In genomic region chr2:33104726-33105125, GRCh38 we compare ENCODE assay signal across 2 cellular contexts.
TF ChIP-seq lines count a peak whose summit lies in the region.

No MANE protein-coding gene starts in this region.

TF ChIP-seq in IMR-90, 13 proteins besides CTCF, POLR2A, EP300 and RAD21:
- peak; percentile 29; the same call in 1 of the 2 replicates for TF ChIP-seq MAFK (IDR thresholded peaks at IDR 0.05; ENCODE audit: low read depth, low read length)
- TF ChIP-seq MAZ (IDR thresholded peaks at IDR 0.05; ENCODE audit: borderline replicate concordance, low read depth, low read length) = no peak
- TF ChIP-seq RCOR1 (IDR thresholded peaks at IDR 0.05; ENCODE audit: insufficient replicate concordance, low read length) = no peak
- peak; percentile 74; the same call in 1 of the 2 replicates for TF ChIP-seq NFE2L2 (IDR thresholded peaks at IDR 0.05; ENCODE audit: low read depth, low read length)
- TF ChIP-seq CHD1 (IDR thresholded peaks at IDR 0.05; ENCODE audit: low read depth, low read length) = no peak
- TF ChIP-seq BHLHE40 (IDR thresholded peaks at IDR 0.05; ENCODE audit: low read depth, low read length) = no peak
- TF ChIP-seq FOS (IDR thresholded peaks at IDR 0.05; ENCODE audit: low read depth, low read length) = peak; percentile 20; the same call in 1 of the 2 replicates
- TF ChIP-seq SMC3 (IDR thresholded peaks at IDR 0.05; ENCODE audit: low read depth, low read length) = no peak
- no peak for TF ChIP-seq RFX5 (IDR thresholded peaks at IDR 0.05; ENCODE audit: low read depth, low read length)

TF ChIP-seq in H1, 55 proteins besides CTCF, POLR2A, EP300 and RAD21:
- TF ChIP-seq ATF3 (IDR thresholded peaks at IDR 0.05; ENCODE audit: insufficient read depth, low read depth, low read length) (no peak), ZNF274 (IDR thresholded peaks at IDR 0.05; ENCODE audit: borderline replicate concordance, extremely low read depth, low read length) (no peak), TBP (IDR thresholded peaks at IDR 0.05; ENCODE audit: low read depth, low read length) (no peak), BACH1 (IDR thresholded peaks at IDR 0.05; ENCODE audit: low read length) (0 out of 2 replicates have a peak, but pooled peaks have one; percentile 7)
